ENCODE assay signal across 10 cellular contexts in the genomic region with DNA sequence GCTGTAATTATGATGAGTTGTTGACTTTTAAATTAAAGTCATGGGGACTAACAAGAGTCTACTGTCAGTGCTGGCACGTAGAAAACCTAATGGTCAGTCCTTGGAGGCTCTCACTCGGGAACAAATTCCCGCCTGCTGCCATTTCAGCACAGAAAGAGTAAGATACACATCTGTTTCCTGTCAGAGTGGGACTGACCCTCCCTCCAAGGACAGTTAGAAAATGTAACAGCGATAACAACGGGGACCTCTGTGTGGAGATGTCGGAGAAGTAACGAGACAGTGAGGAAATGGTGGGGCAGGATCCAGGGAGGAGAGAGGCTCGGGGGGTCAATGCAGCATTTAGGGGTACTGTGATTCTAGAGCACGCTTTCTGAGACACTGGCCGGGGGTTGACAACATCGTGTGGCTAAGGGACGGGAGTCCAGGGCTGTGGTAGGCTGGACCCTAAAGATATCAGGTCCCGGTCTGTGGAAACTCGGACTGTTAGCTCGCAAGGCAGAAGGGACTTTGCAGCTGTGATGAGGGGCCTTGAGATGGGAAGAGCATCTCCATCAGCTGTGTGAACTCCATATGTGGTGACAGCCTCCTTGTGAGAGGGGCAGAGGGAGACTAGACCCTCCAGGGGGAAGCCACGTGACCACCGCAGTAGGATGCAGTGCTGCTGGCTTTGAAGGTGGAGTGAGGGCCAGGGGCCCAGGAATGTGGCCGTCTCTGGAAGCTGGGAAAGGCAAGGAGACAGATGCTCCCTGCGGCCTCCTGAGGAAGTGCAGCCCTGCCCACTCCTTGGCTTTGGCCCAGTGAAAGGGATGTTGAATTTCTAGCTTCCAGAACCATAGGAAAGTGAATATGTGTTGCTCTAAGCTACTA. TPM values are rescaled to one million over a fixed set of nuclear protein-coding genes. Genes with fewer than 3 reads are reported as not detected.
A peak's percentile ranks its signal among the peaks of the same experiment; 100 is the strongest.
DNase-seq lines count a peak whose midpoint lies in the region; ATAC-seq and TF ChIP-seq lines count a peak whose summit lies in the region.
"Had no signal": no experiment of that assay in that cellular context is flagged by ENCODE, and none has a peak within 500 bp of the region (broad histone marks: within the 10 kb centered on the region; RNA-seq: fewer than 3 reads in every experiment).

No MANE protein-coding gene starts in this region.

- peaks cover 11% of the 10 kb centered on the region for H3K27me3 Mint-ChIP-seq in activated CD4-positive, alpha-beta T cell treated with anti-CD3 and anti-CD28 coated beads for 36 hours

- no peak overlapping the region for H3K4me3 Mint-ChIP-seq in activated CD4-positive, alpha-beta T cell treated with anti-CD3 and anti-CD28 coated beads for 36 hours

- H3K4me1 ChIP-seq in heart left ventricle: peaks cover 0 to 25% (median 18%) of the 10 kb centered on the region in 12 donors

- no peaks in the 10 kb centered on the region for H3K36me3 Mint-ChIP-seq in activated CD4-positive, alpha-beta T cell treated with anti-CD3 and anti-CD28 coated beads for 36 hours (ENCODE audit: low read depth)

- CTCF ChIA-PET in activated CD4-positive, alpha-beta T cell treated with anti-CD3 and anti-CD28 coated beads for 36 hours (lab: Charles Lee): no interaction called here

- H3K9me3 ChIP-seq in WERI-Rb-1 (ENCODE audit: severe bottlenecking) (no peaks in the 10 kb centered on the region), heart left ventricle (no peaks in the 10 kb centered on the region)

- POLR2A ChIA-PET in activated CD4-positive, alpha-beta T cell treated with anti-CD3 and anti-CD28 coated beads for 36 hours (lab: Charles Lee): no interaction called here

- no peaks in the 10 kb centered on the region for H3K4me1 Mint-ChIP-seq in activated CD4-positive, alpha-beta T cell treated with anti-CD3 and anti-CD28 coated beads for 36 hours

- H3K27me3 ChIP-seq in WERI-Rb-1 (ENCODE audit: insufficient read depth, low read depth, severe bottlenecking) (no peaks in the 10 kb centered on the region), heart left ventricle (no peaks in the 10 kb centered on the region)

- TF ChIP-seq POLR2A in heart left ventricle (IDR thresholded peaks at IDR 0.05): no peak

- H3K4me3 ChIP-seq in GM12865 (ENCODE audit: low read depth, low read length) (no peak overlapping the region), WERI-Rb-1 (ENCODE audit: low read depth, low read length) (no peak overlapping the region), heart left ventricle (no peak overlapping the region)

- H3K27ac Mint-ChIP-seq in activated CD4-positive, alpha-beta T cell treated with anti-CD3 and anti-CD28 coated beads for 36 hours: no peak overlapping the region

- H3K27ac ChIP-seq in WERI-Rb-1 (no peak overlapping the region), heart left ventricle (peak overlapping the region in 10 of 12 donors; percentile 50 to 91 (median 68))

- intact Hi-C loops in heart left ventricle (cut with DNase I): loop anchor here in 3 of 10 donors (2.0 to 5.0 kb wide), 2 partner anchors 54 kb away; no protein-coding TSS in a partner anchor
- intact Hi-C loops in activated CD4-positive, alpha-beta T cell treated with anti-CD3 and anti-CD28 coated beads for 36 hours (cut with DNase I, micrococcal nuclease): no loop called here

- WGBS in heart left ventricle, 4 donors: 33 to 39% (median 39%) methylated on average over 19 of the region's 19 CpGs

- no peaks in the 10 kb centered on the region for H3K9me3 Mint-ChIP-seq in activated CD4-positive, alpha-beta T cell treated with anti-CD3 and anti-CD28 coated beads for 36 hours (ENCODE audit: low read depth)

- no peaks in the 10 kb centered on the region for H3K36me3 ChIP-seq in WERI-Rb-1
- H3K36me3 ChIP-seq in heart left ventricle: no peaks in the 10 kb centered on the region

- ATAC-seq in heart left ventricle (peak in 3 of 4 donors; percentile 53 to 73 (median 64)), GM19467 (IDR thresholded peaks at IDR 0.05; ENCODE audit: unreplicated experiment) (no peak)
- no peak for ATAC-seq in activated CD4-positive, alpha-beta T cell treated with anti-CD3 and anti-CD28 coated beads for 36 hours

- TF ChIP-seq CTCF in GM12865 (IDR thresholded peaks at IDR 0.05; ENCODE audit: insufficient read depth, low read depth, low read length, missing control alignments) (peak; percentile 26), WERI-Rb-1 (IDR thresholded peaks at IDR 0.05; ENCODE audit: low read depth, low read length) (peak; percentile 30), heart left ventricle (IDR thresholded peaks at IDR 0.05) (peak; percentile 32 to 75 (median 58))

- DNase-seq in GM12865 (ENCODE audit: low read depth) (no peak), WERI-Rb-1 (no peak), heart left ventricle (peak; percentile 42 to 64 (median 51)), retina (peak; percentile 74), NCI-H345 treated with DMSO at 0.1 percent for 48 hours (lab: John Stamatoyannopoulos, UW; ENCODE audit: unreplicated experiment) (no peak)
- DNase-seq in activated CD4-positive, alpha-beta T cell treated with anti-CD3 and anti-CD28 coated beads for 36 hours: no peak
- no peak for DNase-seq in activated CD4-positive, CD25-positive, alpha-beta regulatory T cell (lab: John Stamatoyannopoulos, UW)
- DNase-seq: activated CD4-positive, alpha-beta T cell treated with anti-CD3 and anti-CD28 coated beads for 1 hour; stimulated activated CD4-positive, alpha-beta T cell treated with anti-CD3 and anti-CD28 coated beads, Interleukin-4, amount 100 ng/mL, for 1 hour had no signal

RNA-seq across cellular contexts. Expression of a gene that starts 35.8 kb away (rescaled TPM):
- 1 to 10 TPM; 1.7 to 5.5 (median 3.2) TPM for total RNA-seq in heart left ventricle
- polyA plus RNA-seq in heart left ventricle: under 1 TPM; 0.28 to 0.50 TPM
- total RNA-seq in activated CD4-positive, alpha-beta T cell treated with anti-CD3 and anti-CD28 coated beads for 36 hours: under 1 TPM in 1 of 2 experiments, not detected in 1; 0.04 TPM

Comparison
In these comparisons a context has a peak if more than half of its experiments do, and no peak if none do; other contexts are left out.
1. DNase-seq: peak in heart left ventricle (5 of 5) and retina (single experiment); none in GM12865 (single experiment), WERI-Rb-1 (single experiment), NCI-H345 treated with DMSO at 0.1 percent for 48 hours (single experiment), activated CD4-positive, alpha-beta T cell treated with anti-CD3 and anti-CD28 coated beads for 36 hours (single experiment) and activated CD4-positive, CD25-positive, alpha-beta regulatory T cell (0 of 4).
2. ATAC-seq: peak in heart left ventricle (3 of 4); none in GM19467 (single experiment) and activated CD4-positive, alpha-beta T cell treated with anti-CD3 and anti-CD28 coated beads for 36 hours (single experiment).
3. Peak in every context shown above with its lines, with median percentiles within 50 percentile points of each other: CTCF ChIP-seq.